ENCODE assay signal across 12 cellular contexts in genomic region chr6:161200610-161201201, GRCh38.
A peak's percentile ranks its signal among the peaks of the same experiment; 100 is the strongest.
DNase-seq lines count a peak whose midpoint lies in the region; ATAC-seq and TF ChIP-seq lines count a peak whose summit lies in the region.
"Had no signal": no experiment of that assay in that cellular context is flagged by ENCODE, and none has a peak within 500 bp of the region (broad histone marks: within the 10 kb centered on the region; RNA-seq: fewer than 3 reads in every experiment).

No MANE protein-coding gene starts in this region.

- no peaks in the 10 kb centered on the region for H3K79me2 ChIP-seq in Loucy (ENCODE audit: insufficient read depth, low read length)

- no peak for ATAC-seq in naive B cell (ENCODE audit: low read depth in 2 of 2)
- ATAC-seq in activated CD4-positive, CD25-positive, alpha-beta regulatory T cell treated with anti-CD3 and anti-CD28 coated beads, Interleukin-2, amount 50 U/mL, for 24 hours, result no peak
- ATAC-seq in CD4-positive, alpha-beta T cell (ENCODE audit: poor library complexity), result no peak
- ATAC-seq: activated CD8-positive, alpha-beta T cell treated with anti-CD3 and anti-CD28 coated beads for 36 hours had no signal

- TF ChIP-seq CTCF in CD14-positive monocyte (IDR thresholded peaks at IDR 0.05) (peak; percentile 19), Loucy (conservative IDR thresholded peaks at IDR 0.05; ENCODE audit: low read length) (0 out of 2 replicates have a peak, but pooled peaks have one; percentile 26), brain (conservative IDR thresholded peaks at IDR 0.05) (no peak)
- no peak for TF ChIP-seq CTCF in CD4-positive, alpha-beta T cell (IDR thresholded peaks at IDR 0.05)

- H3K27me3 ChIP-seq in Loucy (ENCODE audit: insufficient read depth, low read length, poor library complexity, severe bottlenecking) (no peaks in the 10 kb centered on the region), MG63 (no peaks in the 10 kb centered on the region)
- no peaks in the 10 kb centered on the region for H3K27me3 ChIP-seq in CD4-positive, alpha-beta T cell (ENCODE audit: control insufficient read depth, insufficient read depth, low read length)
- H3K27me3 ChIP-seq: stomach had no signal

- H3K4me1 ChIP-seq in Loucy (ENCODE audit: insufficient read depth, low read length, poor library complexity, severe bottlenecking), result no peaks in the 10 kb centered on the region

- no peaks in the 10 kb centered on the region for H4K20me1 ChIP-seq in Loucy (ENCODE audit: insufficient read depth, low read length, poor library complexity, severe bottlenecking)

- no peak overlapping the region for H3K4me2 ChIP-seq in Loucy (ENCODE audit: low read depth, low read length, poor library complexity, severe bottlenecking)

- H3K27me3 Mint-ChIP-seq in CD14-positive monocyte (ENCODE audit: low read depth in 3 of 3) (peaks cover 0 to 4% (median 3%) of the 10 kb centered on the region in 3 donors), brain (no peaks in the 10 kb centered on the region), naive B cell (no peaks in the 10 kb centered on the region)
- no peaks in the 10 kb centered on the region for H3K27me3 Mint-ChIP-seq in CD4-positive, alpha-beta T cell
- H3K27me3 Mint-ChIP-seq: activated CD8-positive, alpha-beta T cell treated with anti-CD3 and anti-CD28 coated beads for 36 hours; CD4-positive, CD25-positive, alpha-beta regulatory T cell had no signal

- no peak overlapping the region for H3K27ac ChIP-seq in CD4-positive, alpha-beta T cell (ENCODE audit: low read depth, low read length)
- H3K27ac ChIP-seq: stomach had no signal

- intact Hi-C loops in CD14-positive monocyte (cut with micrococcal nuclease), result no loop called here
- intact Hi-C loops in CD4-positive, alpha-beta T cell (cut with DNase I, micrococcal nuclease), result no loop called here

- POLR2A ChIA-PET in CD4-positive, alpha-beta T cell (lab: Charles Lee), result no interaction called here

- no peaks in the 10 kb centered on the region for H3K9me3 ChIP-seq in Loucy (ENCODE audit: insufficient read depth, low read depth, low read length)
- H3K9me3 ChIP-seq in CD4-positive, alpha-beta T cell (ENCODE audit: control insufficient read depth, low read length), result no peaks in the 10 kb centered on the region
- H3K9me3 ChIP-seq in MG63, result no peaks in the 10 kb centered on the region
- H3K9me3 ChIP-seq: stomach had no signal

- H3K27ac Mint-ChIP-seq in CD14-positive monocyte (peak overlapping the region in 2 of 7 donors; percentile 21 to 29), brain (peak overlapping the region in 4 of 5 experiments; percentile 8 to 81 (median 34)), naive B cell (peak overlapping the region in 4 of 6 donors; percentile 18 to 76 (median 34))
- no peak overlapping the region for H3K27ac Mint-ChIP-seq in CD4-positive, alpha-beta T cell
- H3K27ac Mint-ChIP-seq: activated CD8-positive, alpha-beta T cell treated with anti-CD3 and anti-CD28 coated beads for 36 hours; CD4-positive, CD25-positive, alpha-beta regulatory T cell had no signal

- H3K4me1 Mint-ChIP-seq in CD14-positive monocyte (peaks cover 48% of the 10 kb centered on the region), brain (peaks cover 59% of the 10 kb centered on the region), naive B cell (peaks cover 28 to 38% (median 28%) of the 10 kb centered on the region in 3 donors)
- no peaks in the 10 kb centered on the region for H3K4me1 Mint-ChIP-seq in CD4-positive, alpha-beta T cell (ENCODE audit: low read depth)

- DNase-seq in CD14-positive monocyte (ENCODE audit: low spot score) (no peak), naive B cell (no peak), NCI-H1417 (lab: John Stamatoyannopoulos, UW) (no peak), MG63 (no peak)
- DNase-seq in CD4-positive, alpha-beta T cell, result no peak
- DNase-seq: activated CD8-positive, alpha-beta T cell treated with anti-CD3 and anti-CD28 coated beads for 36 hours; CD4-positive, CD25-positive, alpha-beta regulatory T cell; central memory CD4-positive, alpha-beta T cell; stomach had no signal

- CTCF ChIA-PET in CD4-positive, alpha-beta T cell (lab: Charles Lee), result no interaction called here

- H3K36me3 Mint-ChIP-seq in CD14-positive monocyte, result peaks cover 3 to 6% of the 10 kb centered on the region in 2 donors
- peaks cover 83% of the 10 kb centered on the region for H3K36me3 Mint-ChIP-seq in brain
- peaks cover 0 to 8% of the 10 kb centered on the region in 2 donors for H3K36me3 Mint-ChIP-seq in naive B cell
- H3K36me3 Mint-ChIP-seq in CD4-positive, alpha-beta T cell (ENCODE audit: low read depth), result peaks cover 4% of the 10 kb centered on the region

- no peaks in the 10 kb centered on the region for H3K9me3 Mint-ChIP-seq in CD14-positive monocyte
- peaks cover 3 to 43% (median 21%) of the 10 kb centered on the region in 5 experiments for H3K9me3 Mint-ChIP-seq in brain
- peaks cover 0 to 4% (median 0%) of the 10 kb centered on the region in 7 donors for H3K9me3 Mint-ChIP-seq in naive B cell
- no peaks in the 10 kb centered on the region for H3K9me3 Mint-ChIP-seq in CD4-positive, alpha-beta T cell
- H3K9me3 Mint-ChIP-seq: activated CD8-positive, alpha-beta T cell treated with anti-CD3 and anti-CD28 coated beads for 36 hours had no signal

- H3K36me3 ChIP-seq in Loucy (ENCODE audit: insufficient read depth, low read length), result no peaks in the 10 kb centered on the region
- no peaks in the 10 kb centered on the region for H3K36me3 ChIP-seq in MG63
- H3K36me3 ChIP-seq: stomach had no signal

- H3K4me3 Mint-ChIP-seq in CD14-positive monocyte, result no peak overlapping the region
- H3K4me3 Mint-ChIP-seq in brain, result peak overlapping the region in 1 of 5 experiments; percentile 5
- peak overlapping the region in 3 of 8 donors; percentile 1 to 44 (median 11) for H3K4me3 Mint-ChIP-seq in naive B cell
- no peak overlapping the region for H3K4me3 Mint-ChIP-seq in CD4-positive, alpha-beta T cell
- H3K4me3 Mint-ChIP-seq: activated CD8-positive, alpha-beta T cell treated with anti-CD3 and anti-CD28 coated beads for 36 hours; CD4-positive, CD25-positive, alpha-beta regulatory T cell had no signal

- H3K4me3 ChIP-seq in Loucy (ENCODE audit: low read length, poor library complexity, severe bottlenecking) (no peak overlapping the region), MG63 (no peak overlapping the region)
- H3K4me3 ChIP-seq: stomach had no signal

- H3F3A ChIP-seq in Loucy (ENCODE audit: low read depth), result no peaks in the 10 kb centered on the region

- no peak overlapping the region for H2AFZ ChIP-seq in Loucy (ENCODE audit: low read length)

- no peak overlapping the region for H3K9ac ChIP-seq in Loucy (ENCODE audit: low read depth, low read length, poor library complexity, severe bottlenecking)

- H3K9me2 ChIP-seq in Loucy (replicated peaks; ENCODE audit: low read depth, low read length), result no peaks in the 10 kb centered on the region

Comparison
In these comparisons a context has a peak if more than half of its experiments do, and no peak if none do; other contexts are left out.
1. CTCF ChIP-seq: peak in CD14-positive monocyte (single experiment) and Loucy (single experiment); none in brain (0 of 2) and CD4-positive, alpha-beta T cell (single experiment).